ENCODE assay signal across 28 cellular contexts in genomic region chr2:84482588-84482987, GRCh38. TPM values are rescaled to one million over a fixed set of nuclear protein-coding genes. Genes with fewer than 3 reads are reported as not detected.
DNase-seq lines count a peak whose midpoint lies in the region; ATAC-seq and TF ChIP-seq lines count a peak whose summit lies in the region.
"Had no signal": no experiment of that assay in that cellular context is flagged by ENCODE, and none has a peak within 500 bp of the region (broad histone marks: within the 10 kb centered on the region; RNA-seq: fewer than 3 reads in every experiment).

No MANE protein-coding gene starts in this region.

- CTCF ChIA-PET in activated CD4-positive, alpha-beta T cell treated with anti-CD3 and anti-CD28 coated beads, Interleukin-2, amount 10 ng/mL, durations not matched to agents 7 days and 5 days (lab: Charles Lee): no interaction called here
- CTCF ChIA-PET in SK-N-SH (lab: Yijun Ruan, JAX): interaction anchor here (2.4 kb wide), 1 partner anchor 443 kb away, joined by 8 read pairs; no protein-coding TSS in a partner anchor
- CTCF ChIA-PET in naive thymus-derived CD4-positive, alpha-beta T cell (lab: Charles Lee): interaction anchor here (0.6 to 1.1 kb wide), 4 partner anchors 9 to 446 kb away, joined by 3 to 6 read pairs (median 4); no protein-coding TSS in a partner anchor

- TF ChIP-seq CTCF in SK-N-SH (IDR thresholded peaks at IDR 0.05): no peak
- no peak for TF ChIP-seq CTCF in right atrium auricular region (IDR thresholded peaks at IDR 0.05)

- TF ChIP-seq RAD21 in SK-N-SH (IDR thresholded peaks at IDR 0.05; ENCODE audit: low read length): no peak

- H3K4me3 Mint-ChIP-seq in activated CD4-positive, alpha-beta T cell treated with anti-CD3 and anti-CD28 coated beads, Interleukin-2, amount 10 ng/mL, durations not matched to agents 7 days and 5 days: no peak overlapping the region
- peak overlapping the region in 2 of 10 donors; percentile 52 to 60 for H3K4me3 Mint-ChIP-seq in naive thymus-derived CD4-positive, alpha-beta T cell
- H3K4me3 Mint-ChIP-seq: activated CD8-positive, alpha-beta T cell treated with anti-CD3 and anti-CD28 coated beads, Interleukin-2, amount 10 ng/mL, durations not matched to agents 7 days and 5 days; activated T-helper 17 cell treated with anti-CD3 and anti-CD28 coated beads, Interleukin-2, amount 50 U/mL, for 72 hours; brain; stimulated activated effector memory CD8-positive, alpha-beta T cell treated with anti-CD3 and anti-CD28 coated beads, Interleukin-12 subunit alpha, Interleukin-12 subunit beta, amount 100 ng/mL, for 72 hours; type B pancreatic cell had no signal

- no peak overlapping the region for H3K9ac ChIP-seq in SK-N-SH

- H3K4me1 ChIP-seq in SK-N-SH (ENCODE audit: control insufficient read depth in 1 of 2, insufficient read depth in 2 of 2, low read depth in 1 of 2, low read length in 1 of 2) (no peaks in the 10 kb centered on the region), right atrium auricular region (no peaks in the 10 kb centered on the region)
- peaks cover 0 to 18% of the 10 kb centered on the region in 2 donors for H3K4me1 ChIP-seq in naive thymus-derived CD4-positive, alpha-beta T cell (ENCODE audit: control insufficient read depth in 2 of 2, insufficient read depth in 2 of 2, low read length in 2 of 2)

- peaks cover 17% of the 10 kb centered on the region for H3K4me1 Mint-ChIP-seq in activated CD4-positive, alpha-beta T cell treated with anti-CD3 and anti-CD28 coated beads, Interleukin-2, amount 10 ng/mL, durations not matched to agents 7 days and 5 days
- H3K4me1 Mint-ChIP-seq in naive thymus-derived CD4-positive, alpha-beta T cell: peaks cover 8 to 23% (median 19%) of the 10 kb centered on the region in 7 donors

- H2AFZ ChIP-seq in SK-N-SH (ENCODE audit: low read depth): peak overlapping the region; percentile 69; the same call in 1 of the 2 replicates

- no peak for ATAC-seq in naive thymus-derived CD4-positive, alpha-beta T cell
- no peak for ATAC-seq in GM21825 (IDR thresholded peaks at IDR 0.05; ENCODE audit: unreplicated experiment)
- ATAC-seq: activated CD4-positive, CD25-positive, alpha-beta regulatory T cell treated with anti-CD3 and anti-CD28 coated beads, Interleukin-2, amount 50 U/mL, for 24 hours; activated T-helper 17 cell treated with anti-CD3 and anti-CD28 coated beads, Interleukin-2, amount 50 U/mL, for 72 hours; esophagus mucosa; left lung; stimulated activated effector memory CD8-positive, alpha-beta T cell treated with anti-CD3 and anti-CD28 coated beads, Interleukin-12 subunit alpha, Interleukin-12 subunit beta, amount 100 ng/mL, for 72 hours; T-helper 17 cell had no signal

- H3K9me3 Mint-ChIP-seq in activated CD4-positive, alpha-beta T cell treated with anti-CD3 and anti-CD28 coated beads, Interleukin-2, amount 10 ng/mL, durations not matched to agents 7 days and 5 days: peaks cover 2% of the 10 kb centered on the region
- H3K9me3 Mint-ChIP-seq in naive thymus-derived CD4-positive, alpha-beta T cell: peaks cover 0 to 5% (median 0%) of the 10 kb centered on the region in 11 donors
- H3K9me3 Mint-ChIP-seq: activated naive CD4-positive, alpha-beta T cell treated with anti-CD3 and anti-CD28 coated beads, Interleukin-2, amount 50 U/mL, for 24 hours; activated T-helper 17 cell treated with anti-CD3 and anti-CD28 coated beads, Interleukin-2, amount 50 U/mL, for 72 hours had no signal

- H4K20me1 ChIP-seq in SK-N-SH (ENCODE audit: insufficient read depth): no peaks in the 10 kb centered on the region

- H3K9me3 ChIP-seq in SK-N-SH (peaks cover 3% of the 10 kb centered on the region; the same call in 1 of the 2 replicates), right atrium auricular region (peaks cover 0 to under 1% of the 10 kb centered on the region in 2 donors)
- H3K9me3 ChIP-seq in naive thymus-derived CD4-positive, alpha-beta T cell (ENCODE audit: control insufficient read depth in 2 of 3, low read length in 3 of 3): no peaks in the 10 kb centered on the region

- H3K4me2 ChIP-seq in SK-N-SH: no peak overlapping the region

- POLR2A ChIA-PET in activated CD4-positive, alpha-beta T cell treated with anti-CD3 and anti-CD28 coated beads, Interleukin-2, amount 10 ng/mL, durations not matched to agents 7 days and 5 days (lab: Charles Lee): no interaction called here
- POLR2A ChIA-PET in SK-N-SH (lab: Yijun Ruan, JAX): no interaction called here
- POLR2A ChIA-PET in naive thymus-derived CD4-positive, alpha-beta T cell (lab: Charles Lee): interaction anchor here (0.8 to 1.8 kb wide), 2 partner anchors 21 to 538 kb away, joined by 3 to 5 read pairs; no protein-coding TSS in a partner anchor

- TF ChIP-seq EP300 in SK-N-SH (IDR thresholded peaks at IDR 0.05; ENCODE audit: borderline replicate concordance in 1 of 2, low read depth in 1 of 2, low read length in 1 of 2): no peak

- intact Hi-C loops in naive thymus-derived CD4-positive, alpha-beta T cell (cut with micrococcal nuclease): no loop called here

- no peaks in the 10 kb centered on the region for H3K27me3 Mint-ChIP-seq in activated CD4-positive, alpha-beta T cell treated with anti-CD3 and anti-CD28 coated beads, Interleukin-2, amount 10 ng/mL, durations not matched to agents 7 days and 5 days
- peaks cover 0 to 4% (median 0%) of the 10 kb centered on the region in 5 donors for H3K27me3 Mint-ChIP-seq in naive thymus-derived CD4-positive, alpha-beta T cell
- H3K27me3 Mint-ChIP-seq: activated naive CD4-positive, alpha-beta T cell treated with anti-CD3 and anti-CD28 coated beads, Interleukin-2, amount 50 U/mL, for 24 hours; activated T-helper 17 cell treated with anti-CD3 and anti-CD28 coated beads, Interleukin-2, amount 50 U/mL, for 72 hours; T-helper 17 cell; type B pancreatic cell had no signal

- H3K27me3 ChIP-seq in SK-N-SH (ENCODE audit: insufficient read depth) (no peaks in the 10 kb centered on the region), right atrium auricular region (no peaks in the 10 kb centered on the region)
- H3K27me3 ChIP-seq in naive thymus-derived CD4-positive, alpha-beta T cell (ENCODE audit: control insufficient read depth in 2 of 2, insufficient read depth in 2 of 2, low read length in 2 of 2): no peaks in the 10 kb centered on the region
- H3K27me3 ChIP-seq: left lung had no signal

- H3K36me3 ChIP-seq in SK-N-SH (replicated peaks in 1 of 2; ENCODE audit: control insufficient read depth in 1 of 2, insufficient read depth in 2 of 2, low read length in 1 of 2) (no peaks in the 10 kb centered on the region), right atrium auricular region (no peaks in the 10 kb centered on the region)
- no peaks in the 10 kb centered on the region for H3K36me3 ChIP-seq in naive thymus-derived CD4-positive, alpha-beta T cell (ENCODE audit: control insufficient read depth in 2 of 3, insufficient read depth in 3 of 3, low read length in 3 of 3)
- H3K36me3 ChIP-seq: left lung had no signal

- H3K4me3 ChIP-seq in SK-N-SH (ENCODE audit: low read depth in 2 of 2, low read length in 1 of 2): no peak overlapping the region
- H3K4me3 ChIP-seq in naive thymus-derived CD4-positive, alpha-beta T cell (ENCODE audit: low read length): no peak overlapping the region
- H3K4me3 ChIP-seq in right atrium auricular region: no peak overlapping the region
- H3K4me3 ChIP-seq: left lung had no signal

- DNase-seq in activated CD4-positive, alpha-beta T cell treated with anti-CD3 and anti-CD28 coated beads, Interleukin-2, amount 10 ng/mL, durations not matched to agents 7 days and 5 days: no peak
- DNase-seq in activated CD4-positive, alpha-beta T cell treated with anti-CD3 and anti-CD28 coated beads, Interleukin-2, amount 50 U/mL, for 48 hours: no peak
- DNase-seq in SK-N-SH: no peak
- DNase-seq in naive thymus-derived CD4-positive, alpha-beta T cell: no peak
- no peak for DNase-seq in right atrium auricular region (ENCODE audit: low spot score)
- no peak for DNase-seq in AML-193 (lab: John Stamatoyannopoulos, UW)
- DNase-seq in DMS53 treated with DMSO at 0.1 percent for 48 hours (lab: John Stamatoyannopoulos, UW; ENCODE audit: unreplicated experiment): no peak
- DNase-seq: 8988T; activated CD8-positive, alpha-beta T cell treated with anti-CD3 and anti-CD28 coated beads, Interleukin-2, amount 10 ng/mL, durations not matched to agents 7 days and 5 days; dermis blood vessel endothelial cell; DMS53; GF-D8; glutamatergic neuron; left lung; mesenchymal stem cell; NCI-H1092 treated with DMSO at 0.1 percent for 48 hours; NCI-H1694 treated with DMSO at 0.1 percent for 48 hours; NCI-H510A treated with DMSO at 0.1 percent for 48 hours; stimulated activated CD4-positive, alpha-beta T cell treated with anti-CD3 and anti-CD28 coated beads, Interleukin-15, amount 100 ng/mL, for 24 hours; T-helper 17 cell had no signal

- 49% methylated on average over 3 of the region's 3 CpGs for WGBS in SK-N-SH (ENCODE audit: low lambda C conversion rate)

- no peaks in the 10 kb centered on the region for H3K36me3 Mint-ChIP-seq in activated CD4-positive, alpha-beta T cell treated with anti-CD3 and anti-CD28 coated beads, Interleukin-2, amount 10 ng/mL, durations not matched to agents 7 days and 5 days (ENCODE audit: low read depth)
- peaks cover 0 to 5% (median 4%) of the 10 kb centered on the region in 5 donors for H3K36me3 Mint-ChIP-seq in naive thymus-derived CD4-positive, alpha-beta T cell
- H3K36me3 Mint-ChIP-seq: stimulated activated effector memory CD8-positive, alpha-beta T cell treated with anti-CD3 and anti-CD28 coated beads, Interleukin-12 subunit alpha, Interleukin-12 subunit beta, amount 100 ng/mL, for 72 hours; type B pancreatic cell had no signal

- H3K79me2 ChIP-seq in SK-N-SH (ENCODE audit: insufficient read depth): no peaks in the 10 kb centered on the region

- H3K27ac ChIP-seq in SK-N-SH (ENCODE audit: low read depth in 2 of 2, low read length in 1 of 2): no peak overlapping the region
- H3K27ac ChIP-seq in naive thymus-derived CD4-positive, alpha-beta T cell (ENCODE audit: low read depth, low read length): peak overlapping the region; percentile 47
- H3K27ac ChIP-seq in right atrium auricular region: no peak overlapping the region
- H3K27ac ChIP-seq: left lung had no signal

- H3K27ac Mint-ChIP-seq in activated CD4-positive, alpha-beta T cell treated with anti-CD3 and anti-CD28 coated beads, Interleukin-2, amount 10 ng/mL, durations not matched to agents 7 days and 5 days: peak overlapping the region; percentile 84
- peak overlapping the region in 8 of 9 donors; percentile 46 to 90 (median 83) for H3K27ac Mint-ChIP-seq in naive thymus-derived CD4-positive, alpha-beta T cell
- H3K27ac Mint-ChIP-seq: brain, type B pancreatic cell had no signal

- H3K9me2 ChIP-seq in SK-N-SH: no peaks in the 10 kb centered on the region

- no peaks in the 10 kb centered on the region for H3F3A ChIP-seq in SK-N-SH (replicated peaks; ENCODE audit: insufficient read depth)

RNA-seq across cellular contexts. Expression of gene SUCLG1, which starts 23.5 kb away (rescaled TPM):
- total RNA-seq in activated CD4-positive, alpha-beta T cell treated with anti-CD3 and anti-CD28 coated beads, Interleukin-2, amount 10 ng/mL, durations not matched to agents 7 days and 5 days: 10 to 100 TPM; 73.4 to 79.7 TPM
- polyA plus RNA-seq in SK-N-SH (2012; rRNA removed): 32.7 and 39.7 TPM in 2 replicates
- polyA plus RNA-seq in SK-N-SH (2012; cell fraction: cytosol; rRNA removed): 38.1 and 44.1 TPM in 2 replicates
- polyA plus RNA-seq in SK-N-SH (2012; cell fraction: nucleus; rRNA removed): 27.5 and 31.6 TPM in 2 replicates
- total RNA-seq in naive thymus-derived CD4-positive, alpha-beta T cell: 10 to 100 TPM; 45.1 to 63.6 (median 47.9) TPM
- 10 to 100 TPM; 85.8 to 85.9 TPM for polyA plus RNA-seq in naive thymus-derived CD4-positive, alpha-beta T cell
- total RNA-seq in right atrium auricular region: 100 to 1,000 TPM; 139 to 197 TPM

RNA-seq across cellular contexts. Expression of gene DNAH6, which starts 33.7 kb away (rescaled TPM):
- total RNA-seq in activated CD4-positive, alpha-beta T cell treated with anti-CD3 and anti-CD28 coated beads, Interleukin-2, amount 10 ng/mL, durations not matched to agents 7 days and 5 days: under 1 TPM; 0.60 to 1.00 TPM
- 0.03 TPM in 1 of 2 replicates, not detected in the other for polyA plus RNA-seq in SK-N-SH (2012; rRNA removed)
- polyA plus RNA-seq in SK-N-SH (2012; cell fraction: cytosol; rRNA removed): 0.01 and 0.03 TPM in 2 replicates
- polyA plus RNA-seq in SK-N-SH (2012; cell fraction: nucleus; rRNA removed): 0.01 and 0.04 TPM in 2 replicates
- total RNA-seq in naive thymus-derived CD4-positive, alpha-beta T cell: 1 to 10 TPM in 3 of 5 experiments, under 1 TPM in 2; 0.73 to 2.3 (median 1.1) TPM
- polyA plus RNA-seq in naive thymus-derived CD4-positive, alpha-beta T cell: 1 to 10 TPM; 1.4 to 1.7 TPM
- under 1 TPM; 0.24 to 0.30 TPM for total RNA-seq in right atrium auricular region
